Comparison of ENCODE assay signal across 9 cellular contexts in the genomic region with DNA sequence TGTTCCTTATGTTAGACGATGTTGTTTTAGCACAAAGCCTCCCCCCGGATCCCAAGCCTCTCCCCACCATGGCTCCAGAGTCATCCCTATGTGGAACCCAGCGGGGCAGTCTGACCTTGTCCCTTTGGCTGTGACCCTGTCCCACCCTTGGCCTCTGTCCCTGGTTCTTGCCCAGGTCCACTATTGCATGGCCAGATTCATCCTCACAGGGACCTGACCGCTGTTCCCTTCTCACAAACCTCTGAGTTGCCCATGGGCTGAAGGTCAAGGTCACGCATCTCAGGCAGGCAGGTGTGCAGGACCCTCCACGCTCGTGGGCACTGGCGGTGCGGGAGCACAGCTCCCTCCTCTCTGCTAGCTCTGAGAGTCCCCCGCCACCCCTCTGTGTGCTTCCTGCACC. TPM values are rescaled to one million over a fixed set of nuclear protein-coding genes. Genes with fewer than 3 reads are reported as not detected.
DNase-seq lines count a peak whose midpoint lies in the region; ATAC-seq and TF ChIP-seq lines count a peak whose summit lies in the region.
"Had no signal": no experiment of that assay in that cellular context is flagged by ENCODE, and none has a peak within 500 bp of the region (broad histone marks: within the 10 kb centered on the region; RNA-seq: fewer than 3 reads in every experiment).

No MANE protein-coding gene starts in this region.

- no peaks in the 10 kb centered on the region for H3K9me3 ChIP-seq in mammary epithelial cell (replicated peaks; ENCODE audit: insufficient read depth, low read length)
- H3K9me3 ChIP-seq in lower lobe of right lung, result no peaks in the 10 kb centered on the region
- H3K9me3 ChIP-seq in thyroid gland, result no peaks in the 10 kb centered on the region

- peak overlapping the region; percentile 4 for H3K4me3 Mint-ChIP-seq in MCF 10A (ENCODE audit: unreplicated experiment)

- no peak overlapping the region for H2AFZ ChIP-seq in mammary epithelial cell (ENCODE audit: low read depth, low read length)

- H3K27ac Mint-ChIP-seq in MCF 10A (ENCODE audit: low read depth, unreplicated experiment), result no peak overlapping the region
- peak overlapping the region; percentile 87 to 94 for H3K27ac Mint-ChIP-seq in activated naive CD4-positive, alpha-beta T cell treated with anti-CD3 and anti-CD28 coated beads, Interleukin-2, amount 50 U/mL, for 72 hours

- POLR2A ChIA-PET in MCF 10A (lab: Yijun Ruan, JAX), result interaction anchor here (0.6 to 2.1 kb wide), 3 partner anchors 10 to 58 kb away, joined by 4 to 5 read pairs (median 5); no protein-coding TSS in a partner anchor

- TF ChIP-seq CTCF in MCF 10A (IDR thresholded peaks at IDR 0.05; ENCODE audit: unreplicated experiment) (no peak), mammary epithelial cell (conservative IDR thresholded peaks at IDR 0.05 in 1 of 2, IDR thresholded peaks at IDR 0.05 in 1 of 2; ENCODE audit: extremely low read depth in 1 of 2, insufficient read depth in 1 of 2, low read depth in 1 of 2, low read length in 2 of 2) (no peak), lower lobe of right lung (IDR thresholded peaks at IDR 0.05) (no peak), thyroid gland (IDR thresholded peaks at IDR 0.05) (no peak)

- CTCF ChIA-PET in MCF 10A (lab: Yijun Ruan, JAX), result interaction anchor here (0.7 kb wide), 1 partner anchor 143 kb away, joined by 3 read pairs; no protein-coding TSS in a partner anchor
- CTCF ChIA-PET in mammary epithelial cell (lab: Charles Lee; ENCODE audit: low non-redundant PET), result no interaction called here

- in situ Hi-C loops in mammary epithelial cell (cut with MboI; ENCODE audit: low sequenced_read_pairs in 2 of 2), result no loop called here

- TF ChIP-seq POLR2A in thyroid gland (IDR thresholded peaks at IDR 0.05), result no peak

- H3K27me3 Mint-ChIP-seq in MCF 10A (ENCODE audit: insufficient read depth, unreplicated experiment), result no peaks in the 10 kb centered on the region

- no peak overlapping the region for H3K27ac ChIP-seq in mammary epithelial cell (ENCODE audit: insufficient read depth, low read depth, low read length)
- peak overlapping the region; percentile 80 for H3K27ac ChIP-seq in lower lobe of right lung
- peak overlapping the region; percentile 69 to 86 (median 73) for H3K27ac ChIP-seq in thyroid gland

- no TSS peak for BruUV-seq in MCF 10A (replicated peaks; lab: Mats Ljungman, UMichigan)
- BruUV-seq in mammary epithelial cell (replicated peaks; lab: Mats Ljungman, UMichigan), result no TSS peak

- no peak overlapping the region for H3K4me2 ChIP-seq in mammary epithelial cell (ENCODE audit: insufficient read depth, low read depth, low read length)

- peaks cover 53% of the 10 kb centered on the region for H3K4me1 Mint-ChIP-seq in MCF 10A (ENCODE audit: insufficient read depth, unreplicated experiment)

- no peak for DNase-seq in MCF 10A (ENCODE audit: unreplicated experiment)
- no peak for DNase-seq in mammary epithelial cell
- DNase-seq in activated naive CD4-positive, alpha-beta T cell treated with anti-CD3 and anti-CD28 coated beads, Interleukin-2, amount 50 U/mL, for 72 hours (ENCODE audit: low spot score in 2 of 2), result no peak
- no peak for DNase-seq in lower lobe of right lung
- DNase-seq in thyroid gland, result no peak
- no peak for DNase-seq in stimulated activated CD4-positive, alpha-beta T cell treated with anti-CD3 and anti-CD28 coated beads, Interleukin-15, amount 100 ng/mL, for 24 hours
- DNase-seq in NCI-H1436 treated with DMSO at 0.1 percent for 48 hours (lab: John Stamatoyannopoulos, UW), result no peak
- no peak for DNase-seq in anterior cingulate cortex (lab: John Stamatoyannopoulos, UW)

- H3K36me3 ChIP-seq in mammary epithelial cell (ENCODE audit: insufficient read depth, low read length) (no peaks in the 10 kb centered on the region), lower lobe of right lung (no peaks in the 10 kb centered on the region), thyroid gland (no peaks in the 10 kb centered on the region)

- no peaks in the 10 kb centered on the region for H3K27me3 ChIP-seq in mammary epithelial cell (ENCODE audit: insufficient read depth, low read length)
- H3K27me3 ChIP-seq in lower lobe of right lung (ENCODE audit: low read depth), result no peaks in the 10 kb centered on the region
- no peaks in the 10 kb centered on the region for H3K27me3 ChIP-seq in thyroid gland

- H3K9ac ChIP-seq in mammary epithelial cell (ENCODE audit: insufficient read depth, low read length), result no peak overlapping the region

- H3K4me1 ChIP-seq in mammary epithelial cell (ENCODE audit: insufficient read depth, low read length) (peaks cover 49% of the 10 kb centered on the region), lower lobe of right lung (peaks cover 100% of the 10 kb centered on the region), thyroid gland (peaks cover 73 to 100% of the 10 kb centered on the region in 2 donors)

- dilution Hi-C loops in mammary epithelial cell (cut with HindIII; ENCODE audit: low sequenced_read_pairs), result no loop called here

- H3K4me3 ChIP-seq in mammary epithelial cell (replicated peaks in 1 of 3; ENCODE audit: insufficient read depth in 1 of 3, low read depth in 2 of 3, low read length in 3 of 3), result no peak overlapping the region
- H3K4me3 ChIP-seq in lower lobe of right lung, result no peak overlapping the region
- no peak overlapping the region for H3K4me3 ChIP-seq in thyroid gland (replicated peaks in 1 of 3)

- intact Hi-C loops in MCF 10A (cut with micrococcal nuclease), result no loop called here
- intact Hi-C loops in mammary epithelial cell (cut with micrococcal nuclease), result no loop called here
- intact Hi-C loops in lower lobe of right lung (cut with DNase I), result no loop called here
- intact Hi-C loops in thyroid gland (cut with DNase I), result loop anchor here (5.0 kb wide), 1 partner anchor 37 kb away; the partner anchor contains the start of gene BCR

- no peaks in the 10 kb centered on the region for H4K20me1 ChIP-seq in mammary epithelial cell (ENCODE audit: insufficient read depth, low read length)

- WGBS in mammary epithelial cell (ENCODE audit: low coverage, missing lambda C conversion rate), result 98% methylated on average over 8 of the region's 10 CpGs
- 59 to 70% methylated on average over 6 to 10 of the region's 10 CpGs for WGBS in thyroid gland, 2 donors

- ATAC-seq in activated naive CD4-positive, alpha-beta T cell treated with anti-CD3 and anti-CD28 coated beads, Interleukin-2, amount 50 U/mL, for 72 hours, result no peak
- ATAC-seq in lower lobe of right lung, result no peak

- peaks cover 100% of the 10 kb centered on the region for H3K79me2 ChIP-seq in mammary epithelial cell (ENCODE audit: insufficient read depth, low read length)

- H3K9me3 Mint-ChIP-seq in MCF 10A (ENCODE audit: unreplicated experiment), result no peaks in the 10 kb centered on the region
- no peaks in the 10 kb centered on the region for H3K9me3 Mint-ChIP-seq in activated naive CD4-positive, alpha-beta T cell treated with anti-CD3 and anti-CD28 coated beads, Interleukin-2, amount 50 U/mL, for 72 hours
- H3K9me3 Mint-ChIP-seq: neural crest cell had no signal

- H3K36me3 Mint-ChIP-seq in MCF 10A (ENCODE audit: insufficient read depth, unreplicated experiment), result no peaks in the 10 kb centered on the region
- H3K36me3 Mint-ChIP-seq in activated naive CD4-positive, alpha-beta T cell treated with anti-CD3 and anti-CD28 coated beads, Interleukin-2, amount 50 U/mL, for 72 hours, result no peaks in the 10 kb centered on the region

RNA-seq across cellular contexts. Expression of gene BCR, which starts 39.0 kb away (rescaled TPM):
- total RNA-seq in MCF 10A (2022), result 62.2 and 77.9 TPM in 2 replicates
- total RNA-seq in mammary epithelial cell, result 10 to 100 TPM; 67.7 to 69.7 TPM
- polyA plus RNA-seq in mammary epithelial cell, result 59.1 TPM
- 235 TPM for polyA minus RNA-seq in mammary epithelial cell
- 10 to 100 TPM; 44.9 to 63.7 TPM for total RNA-seq in activated naive CD4-positive, alpha-beta T cell treated with anti-CD3 and anti-CD28 coated beads, Interleukin-2, amount 50 U/mL, for 72 hours
- total RNA-seq in lower lobe of right lung, result 57.2 TPM
- total RNA-seq in thyroid gland, result 100 to 1,000 TPM in 1 of 4 donors, 10 to 100 TPM in 3; 80.1 to 127 (median 87.7) TPM
